Comparison of ENCODE assay signal across 14 cellular contexts in the genomic region with DNA sequence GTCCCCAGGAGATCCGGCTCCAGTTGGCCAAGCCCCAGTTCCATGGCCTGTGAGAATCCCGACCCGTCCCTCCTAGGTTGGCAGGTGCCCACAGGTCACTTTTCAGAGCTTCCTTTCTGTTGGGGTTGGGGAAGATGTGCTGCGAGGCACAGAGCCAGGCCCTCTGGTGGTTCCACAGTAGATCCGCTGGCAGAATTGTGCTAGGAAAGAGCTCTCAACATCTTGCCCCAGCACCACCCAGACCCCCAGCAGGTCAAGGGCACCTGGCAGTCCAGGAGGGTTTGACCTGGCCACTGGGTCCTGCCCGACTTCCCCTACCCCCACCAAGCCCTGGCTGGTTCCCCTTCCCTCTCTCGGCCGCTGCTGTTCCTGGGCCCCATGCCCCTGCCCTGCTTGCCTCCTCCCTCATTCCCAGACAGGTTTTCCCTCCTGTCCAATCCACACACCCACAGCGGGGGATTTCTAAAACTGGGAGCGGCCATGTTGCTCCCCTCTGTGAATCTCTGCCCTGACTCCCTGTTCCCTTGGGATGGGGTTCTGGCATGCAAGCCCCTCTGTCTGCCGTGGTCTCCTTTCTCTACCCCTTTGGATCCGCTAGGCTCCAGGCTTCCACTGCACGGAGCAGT. TPM values are rescaled to one million over a fixed set of nuclear protein-coding genes. Genes with fewer than 3 reads are reported as not detected.
DNase-seq lines count a peak whose midpoint lies in the region; ATAC-seq and TF ChIP-seq lines count a peak whose summit lies in the region.
"Had no signal": no experiment of that assay in that cellular context is flagged by ENCODE, and none has a peak within 500 bp of the region (broad histone marks: within the 10 kb centered on the region; RNA-seq: fewer than 3 reads in every experiment).

No MANE protein-coding gene starts in this region.

- no peak overlapping the region for H2BK12ac ChIP-seq in neuronal stem cell (ENCODE audit: low read length)

- H3K4me1 Mint-ChIP-seq in endodermal cell, result peaks cover 12% of the 10 kb centered on the region

- peaks cover 8% of the 10 kb centered on the region for H3K27me3 Mint-ChIP-seq in endodermal cell (ENCODE audit: insufficient read depth)

- TF ChIP-seq CTCF in endodermal cell (conservative IDR thresholded peaks at IDR 0.05), result peak; percentile 70

- H2AK5ac ChIP-seq in neuronal stem cell (ENCODE audit: low read depth, low read length), result peak overlapping the region; percentile 83

- peak; percentile 57 for DNase-seq in ELR (ENCODE audit: low read depth)
- DNase-seq in OCI-M1 (lab: John Stamatoyannopoulos, UW), result peak; percentile 5
- DNase-seq in endodermal cell, result peak; percentile 75
- no peak for DNase-seq in neuronal stem cell (ENCODE audit: low spot score)
- no peak for DNase-seq in stimulated activated CD4-positive, alpha-beta T cell treated with anti-CD3 and anti-CD28 coated beads, Interleukin-2, amount 100 ng/mL, for 24 hours
- DNase-seq: activated CD8-positive, alpha-beta T cell treated with anti-CD3 and anti-CD28 coated beads, Interleukin-2, amount 10 ng/mL, durations not matched to agents 7 days and 5 days; amygdala; heart left ventricle; NCI-H2107; SHP77 treated with DMSO at 0.1 percent for 48 hours had no signal

- no peak overlapping the region for H4K8ac ChIP-seq in neuronal stem cell (ENCODE audit: low read depth, low read length)

- H2BK120ac ChIP-seq in neuronal stem cell (ENCODE audit: low read depth, low read length), result no peak overlapping the region

- H2AFZ ChIP-seq in neuronal stem cell (ENCODE audit: low read length), result no peak overlapping the region

- H3K79me1 ChIP-seq in neuronal stem cell (ENCODE audit: low read depth, low read length), result no peaks in the 10 kb centered on the region

- ATAC-seq in GM18511 (IDR thresholded peaks at IDR 0.05; ENCODE audit: unreplicated experiment) (no peak), HG02678 (IDR thresholded peaks at IDR 0.05; ENCODE audit: unreplicated experiment) (no peak), HG02938 (IDR thresholded peaks at IDR 0.05; ENCODE audit: unreplicated experiment) (no peak)
- ATAC-seq: activated CD8-positive, alpha-beta T cell treated with anti-CD3 and anti-CD28 coated beads, Interleukin-2, amount 10 ng/mL, durations not matched to agents 7 days and 5 days had no signal

- no peaks in the 10 kb centered on the region for H3K36me3 Mint-ChIP-seq in endodermal cell (ENCODE audit: low read depth)

- no peak overlapping the region for H2BK5ac ChIP-seq in neuronal stem cell (ENCODE audit: low read length)

- WGBS in endodermal cell (ENCODE audit: insufficient coverage in 1 of 2, insufficient read length in 1 of 2), 2 experiments, result 88 to 90% methylated on average over 9 to 13 of the region's 13 CpGs
- WGBS in neuronal stem cell (ENCODE audit: extremely low coverage in 2 of 2, insufficient read length in 2 of 2, insufficient replicate concordance in 1 of 2), 2 donors, result no CpG with 5 or more reads among the region's 13 CpGs

- peak overlapping the region; percentile 71 for H3K14ac ChIP-seq in neuronal stem cell (ENCODE audit: low read length)

- no peak overlapping the region for H3K27ac ChIP-seq in endodermal cell (ENCODE audit: low read depth, low read length)
- no peak overlapping the region for H3K27ac ChIP-seq in neuronal stem cell (replicated peaks; ENCODE audit: low read length)
- H3K27ac ChIP-seq: heart left ventricle had no signal

- H3K27ac Mint-ChIP-seq in endodermal cell, result no peak overlapping the region
- H3K27ac Mint-ChIP-seq: activated CD8-positive, alpha-beta T cell treated with anti-CD3 and anti-CD28 coated beads, Interleukin-2, amount 10 ng/mL, durations not matched to agents 7 days and 5 days had no signal

- H3K4me2 ChIP-seq in neuronal stem cell (ENCODE audit: insufficient read depth, low read length, poor library complexity, severe bottlenecking), result no peak overlapping the region

- H3K4ac ChIP-seq in neuronal stem cell (ENCODE audit: low read length), result no peak overlapping the region

- H3K18ac ChIP-seq in neuronal stem cell (ENCODE audit: low read length), result peak overlapping the region; percentile 71

- no peak overlapping the region for H3K4me3 Mint-ChIP-seq in endodermal cell
- H3K4me3 Mint-ChIP-seq: activated CD8-positive, alpha-beta T cell treated with anti-CD3 and anti-CD28 coated beads, Interleukin-2, amount 10 ng/mL, durations not matched to agents 7 days and 5 days had no signal

- H4K91ac ChIP-seq in neuronal stem cell (ENCODE audit: low read depth, low read length, poor library complexity), result no peak overlapping the region

- H3K9me3 ChIP-seq in endodermal cell (ENCODE audit: control insufficient read depth, low read length) (no peaks in the 10 kb centered on the region), neuronal stem cell (replicated peaks in 1 of 2; ENCODE audit: control insufficient read depth in 2 of 2, insufficient read depth in 1 of 2, low read depth in 1 of 2, low read length in 2 of 2) (peaks cover 0 to 3% of the 10 kb centered on the region in 2 donors)
- H3K9me3 ChIP-seq: heart left ventricle had no signal

- H3K4me3 ChIP-seq in endodermal cell (ENCODE audit: low read length) (no peak overlapping the region), neuronal stem cell (ENCODE audit: low read length in 2 of 2) (no peak overlapping the region)
- H3K4me3 ChIP-seq: heart left ventricle had no signal

- H3K9ac ChIP-seq in endodermal cell (ENCODE audit: extremely low read depth, low read length, poor library complexity, severe bottlenecking), result no peak overlapping the region
- H3K9ac ChIP-seq in neuronal stem cell (ENCODE audit: low read depth, low read length, poor library complexity), result no peak overlapping the region

- H3K4me1 ChIP-seq in endodermal cell (ENCODE audit: control insufficient read depth, insufficient read depth, low read length) (no peaks in the 10 kb centered on the region), neuronal stem cell (ENCODE audit: control insufficient read depth in 2 of 2, insufficient read depth in 1 of 2, low read depth in 1 of 2, low read length in 2 of 2) (peaks cover 5 to 10% of the 10 kb centered on the region in 2 donors)

- H3K23ac ChIP-seq in neuronal stem cell (ENCODE audit: low read depth, low read length, poor library complexity), result no peak overlapping the region

- H3K36me3 ChIP-seq in endodermal cell (ENCODE audit: control insufficient read depth, insufficient read depth, low read length), result no peaks in the 10 kb centered on the region
- H3K36me3 ChIP-seq in neuronal stem cell (replicated peaks in 1 of 2; ENCODE audit: control insufficient read depth in 2 of 2, insufficient read depth in 2 of 2, low read length in 2 of 2), result no peaks in the 10 kb centered on the region
- H3K36me3 ChIP-seq: heart left ventricle had no signal

- H2BK15ac ChIP-seq in neuronal stem cell (ENCODE audit: low read length), result peak overlapping the region; percentile 24

- peaks cover 9% of the 10 kb centered on the region for H3K9me3 Mint-ChIP-seq in endodermal cell

- no peaks in the 10 kb centered on the region for H3K27me3 ChIP-seq in endodermal cell (ENCODE audit: control insufficient read depth, insufficient read depth, low read length, poor library complexity, severe bottlenecking)
- no peaks in the 10 kb centered on the region for H3K27me3 ChIP-seq in neuronal stem cell (ENCODE audit: control insufficient read depth in 3 of 3, insufficient read depth in 3 of 3, low read depth in 1 of 3, low read length in 3 of 3)
- H3K27me3 ChIP-seq: heart left ventricle had no signal

RNA-seq across cellular contexts. Expression of a gene that starts 26.2 kb away (rescaled TPM):
- total RNA-seq in endodermal cell, result 10 to 100 TPM; 22.2 to 26.2 TPM
- 22.0 TPM for polyA plus RNA-seq in endodermal cell (2013, experiment 1 of 2)
- 17.9 TPM for polyA plus RNA-seq in endodermal cell (2013, experiment 2 of 2)
- 22.8 TPM for polyA plus RNA-seq in neuronal stem cell (2013, experiment 1 of 2)
- 22.6 TPM for polyA plus RNA-seq in neuronal stem cell (2013, experiment 2 of 2)

RNA-seq across cellular contexts. Expression of a gene that starts 41.6 kb away (rescaled TPM):
- total RNA-seq in endodermal cell, result under 1 TPM; 0.40 to 0.77 TPM
- polyA plus RNA-seq in endodermal cell (2013, experiment 1 of 2), result not detected
- polyA plus RNA-seq in endodermal cell (2013, experiment 2 of 2), result 0.33 TPM
- 0.13 TPM for polyA plus RNA-seq in neuronal stem cell (2013, experiment 1 of 2)
- polyA plus RNA-seq in neuronal stem cell (2013, experiment 2 of 2), result 0.06 TPM
- total RNA-seq: heart left ventricle, subcutaneous adipose tissue had no signal
- polyA plus RNA-seq: heart left ventricle had no signal

Comparison
In these comparisons a context has a peak if more than half of its experiments do, and no peak if none do; other contexts are left out.
1. DNase-seq: peak in ELR (single experiment), OCI-M1 (single experiment) and endodermal cell (single experiment); none in neuronal stem cell (single experiment) and stimulated activated CD4-positive, alpha-beta T cell treated with anti-CD3 and anti-CD28 coated beads, Interleukin-2, amount 100 ng/mL, for 24 hours (0 of 2).